ENCODE assay signal across 9 cellular contexts in genomic region chr1:10212476-10212875, GRCh38. TPM values are rescaled to one million over a fixed set of nuclear protein-coding genes. Genes with fewer than 3 reads are reported as not detected.
DNase-seq lines count a peak whose midpoint lies in the region; ATAC-seq and TF ChIP-seq lines count a peak whose summit lies in the region.
"Had no signal": no experiment of that assay in that cellular context is flagged by ENCODE, and none has a peak within 500 bp of the region (broad histone marks: within the 10 kb centered on the region; RNA-seq: fewer than 3 reads in every experiment).

No MANE protein-coding gene starts in this region.

- no peaks in the 10 kb centered on the region for H3K9me2 ChIP-seq in GM23248 (ENCODE audit: insufficient read depth)

- in situ Hi-C loops in GM23248 (cut with MboI) = no loop called here

- peak overlapping the region; percentile 97 for H3K4me2 ChIP-seq in GM23248 (ENCODE audit: unreplicated experiment)

- H3K4me1 ChIP-seq in GM23248 (ENCODE audit: insufficient read depth) (peaks cover 33% of the 10 kb centered on the region), gastroesophageal sphincter (peaks cover 6 to 66% (median 29%) of the 10 kb centered on the region in 3 donors)

- peaks cover 59% of the 10 kb centered on the region for H3K79me2 ChIP-seq in GM23248 (ENCODE audit: insufficient read depth)

- H3K9ac ChIP-seq in GM23248 = peak overlapping the region; percentile 99

- no peak for DNase-seq in GM23248
- no peak for DNase-seq in skeletal muscle cell (ENCODE audit: low read depth)
- DNase-seq in RWPE1 (ENCODE audit: low spot score) = no peak
- no peak for DNase-seq in stimulated activated naive CD4-positive, alpha-beta T cell (lab: John Stamatoyannopoulos, UW)
- DNase-seq in stimulated activated CD4-positive, alpha-beta T cell treated with anti-CD3 and anti-CD28 coated beads, Interleukin-4, amount 100 ng/mL, for 1 hour = no peak
- no peak for DNase-seq in HCEC 1CT
- DNase-seq: left colon had no signal

- no peak for ATAC-seq in gastroesophageal sphincter
- ATAC-seq: left colon had no signal

- no peak overlapping the region for H2AFZ ChIP-seq in GM23248

- H3K27ac ChIP-seq in GM23248 (peak overlapping the region; percentile 99), gastroesophageal sphincter (peak overlapping the region; percentile 98 to 100 (median 100)), RWPE1 (no peak overlapping the region)

- no peak for TF ChIP-seq EP300 in gastroesophageal sphincter (IDR thresholded peaks at IDR 0.05)

- POLR2A ChIA-PET in RWPE1 (lab: Yijun Ruan, JAX; ENCODE audit: low non-redundant PET) = interaction anchor here (0.6 kb wide), 1 partner anchor 980 kb away, joined by 8 read pairs; no protein-coding TSS in a partner anchor

- 56 to 59% methylated on average over 1 of the region's 1 CpG for WGBS in GM23248 (ENCODE audit: low coverage in 1 of 2, low lambda C conversion rate in 2 of 2, missing lambda C conversion rate in 2 of 2), 2 experiments
- no CpG with 5 or more reads among the region's 1 CpG for WGBS in gastroesophageal sphincter (ENCODE audit: low coverage in 1 of 2), 2 donors

- CTCF ChIA-PET in RWPE1 (lab: Yijun Ruan, JAX) = no interaction called here

- no peak for TF ChIP-seq POLR2A in gastroesophageal sphincter (IDR thresholded peaks at IDR 0.05)

- H3F3A ChIP-seq in GM23248 (ENCODE audit: insufficient read depth) = peaks cover 40% of the 10 kb centered on the region

- H3K4me3 ChIP-seq in GM23248 = peak overlapping the region; percentile 100
- peak overlapping the region; percentile 99 for H3K4me3 ChIP-seq in WI38 (ENCODE audit: low read depth, low read length)
- peak overlapping the region in 1 of 2 donors; percentile 99 for H3K4me3 ChIP-seq in gastroesophageal sphincter
- H3K4me3 ChIP-seq in skeletal muscle cell (ENCODE audit: low read depth, low read length) = peak overlapping the region; percentile 83

- no peaks in the 10 kb centered on the region for H3K27me3 ChIP-seq in GM23248 (replicated peaks; ENCODE audit: insufficient read depth)
- H3K27me3 ChIP-seq in gastroesophageal sphincter = no peaks in the 10 kb centered on the region

- no peaks in the 10 kb centered on the region for H3K36me3 ChIP-seq in GM23248 (ENCODE audit: low read depth)
- no peaks in the 10 kb centered on the region for H3K36me3 ChIP-seq in gastroesophageal sphincter

- peaks cover 32% of the 10 kb centered on the region for H4K20me1 ChIP-seq in GM23248 (ENCODE audit: insufficient read depth)

- no peak for TF ChIP-seq CTCF in WI38 (IDR thresholded peaks at IDR 0.05; ENCODE audit: low read depth, low read length)
- TF ChIP-seq CTCF in gastroesophageal sphincter (IDR thresholded peaks at IDR 0.05) = no peak
- no peak for TF ChIP-seq CTCF in RWPE1 (conservative IDR thresholded peaks at IDR 0.05; ENCODE audit: low read depth)

- H3K9me3 ChIP-seq in GM23248 (ENCODE audit: low read depth) (no peaks in the 10 kb centered on the region), gastroesophageal sphincter (no peaks in the 10 kb centered on the region)

RNA-seq across cellular contexts. Expression of gene KIF1B, which starts 2.1 kb away (rescaled TPM):
- total RNA-seq in GM23248 (2014; rRNA removed; shearing (Covaris generic)) = 24.8 and 25.8 TPM in 2 replicates
- 14.7 and 14.8 TPM in 2 replicates for polyA plus RNA-seq in GM23248 (2016; fragmentation: Nextera tagmentation; extraction: Ambion mirVana)
- total RNA-seq in gastroesophageal sphincter = 10 to 100 TPM; 63.1 to 83.8 (median 71.2) TPM
